Comparison of ENCODE assay signal across 9 cellular contexts in the genomic region with DNA sequence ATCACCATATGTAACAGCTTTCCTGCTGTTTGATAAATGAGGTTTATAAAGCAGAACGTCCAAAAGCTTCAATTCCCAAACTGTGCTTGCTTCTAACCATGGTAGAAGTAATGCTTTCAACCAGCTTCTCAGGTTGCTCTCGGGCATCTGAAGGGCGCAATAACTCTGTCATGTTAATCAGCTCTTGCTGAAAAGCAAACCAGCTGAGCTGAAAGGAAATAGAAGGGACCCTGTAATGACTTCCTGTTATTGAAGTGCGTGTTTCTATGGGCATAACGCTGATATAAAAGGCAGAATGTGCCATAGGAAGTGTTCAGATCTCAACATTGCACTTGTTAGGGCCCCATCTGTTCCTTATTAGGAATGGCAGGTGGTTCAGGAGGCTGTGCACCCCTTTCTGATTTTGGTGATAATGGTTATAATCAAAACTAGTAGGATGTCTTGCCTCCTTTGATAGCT. TPM values are rescaled to one million over a fixed set of nuclear protein-coding genes. Genes with fewer than 3 reads are reported as not detected.
DNase-seq lines count a peak whose midpoint lies in the region; ATAC-seq, FAIRE-seq and TF ChIP-seq lines count a peak whose summit lies in the region.
"Had no signal": no experiment of that assay in that cellular context is flagged by ENCODE, and none has a peak within 500 bp of the region (broad histone marks: within the 10 kb centered on the region; RNA-seq: fewer than 3 reads in every experiment).

No MANE protein-coding gene starts in this region.

- H3K9me3 Mint-ChIP-seq in IgD-negative memory B cell: no peaks in the 10 kb centered on the region
- no peaks in the 10 kb centered on the region for H3K9me3 Mint-ChIP-seq in T-cell
- H3K9me3 Mint-ChIP-seq: neural crest cell had no signal

- no peak overlapping the region for H2AFZ ChIP-seq in endothelial cell of umbilical vein (ENCODE audit: low read depth, low read length)

- H3K27me3 Mint-ChIP-seq in IgD-negative memory B cell (no peaks in the 10 kb centered on the region), T-cell (no peaks in the 10 kb centered on the region)

- FAIRE-seq in endothelial cell of umbilical vein (lab: Jason Lieb, UNC): peak; percentile 72

- no TSS peak for BruUV-seq in endothelial cell of umbilical vein (replicated peaks; lab: Mats Ljungman, UMichigan)

- peak; percentile 69 to 77 for ATAC-seq in activated CD4-positive, CD25-positive, alpha-beta regulatory T cell treated with anti-CD3 and anti-CD28 coated beads, Interleukin-2, amount 50 U/mL, for 24 hours
- ATAC-seq in T-cell (replicated peaks in 1 of 4): peak; percentile 93 to 96 (median 94)

- no peaks in the 10 kb centered on the region for H3K27me3 ChIP-seq in endothelial cell of umbilical vein (ENCODE audit: control insufficient read depth in 2 of 2, insufficient read depth in 2 of 2, low read length in 2 of 2)

- CTCF ChIA-PET in T-cell (lab: Charles Lee) (interaction anchor here (0.5 to 2.9 kb wide), 15 partner anchors 9 to 410 kb away, joined by 3 to 19 read pairs (median 4); a partner anchor contains a TSS), endothelial cell of umbilical vein (lab: Charles Lee) (interaction anchor here (1.1 to 3.9 kb wide), 12 partner anchors 11 to 394 kb away, joined by 3 to 25 read pairs (median 8); a partner anchor contains a TSS)

- H4K20me1 ChIP-seq in endothelial cell of umbilical vein (replicated peaks; ENCODE audit: control insufficient read depth, extremely low read depth, insufficient read depth, low read length): no peaks in the 10 kb centered on the region

- H3K4me3 ChIP-seq in endothelial cell of umbilical vein (replicated peaks in 1 of 3; ENCODE audit: insufficient read depth in 1 of 3, low read depth in 1 of 3, low read length in 3 of 3) (peak overlapping the region in 1 of 3 experiments; percentile 12), skin epidermis (no peak overlapping the region)

- POLR2A ChIA-PET in T-cell (lab: Charles Lee): interaction anchor here (0.5 to 4.0 kb wide), 19 partner anchors 9 to 1606 kb away, joined by 3 to 62 read pairs (median 4); a partner anchor contains a TSS
- POLR2A ChIA-PET in endothelial cell of umbilical vein (lab: Charles Lee): interaction anchor here (1.1 to 1.2 kb wide), 2 partner anchors 13 to 21 kb away, joined by 3 read pairs; a partner anchor contains a TSS

- no peak for TF ChIP-seq POLR2A in endothelial cell of umbilical vein (IDR thresholded peaks at IDR 0.05; ENCODE audit: low read depth, low read length)

- peaks cover 4% of the 10 kb centered on the region for H3K79me2 ChIP-seq in endothelial cell of umbilical vein (ENCODE audit: control insufficient read depth, insufficient read depth, low read length)

- H3K36me3 Mint-ChIP-seq in IgD-negative memory B cell: peaks cover 21% of the 10 kb centered on the region
- peaks cover 46% of the 10 kb centered on the region for H3K36me3 Mint-ChIP-seq in T-cell

- H3K4me3 Mint-ChIP-seq in IgD-negative memory B cell: peak overlapping the region in 2 of 4 donors; percentile 65 to 85
- H3K4me3 Mint-ChIP-seq in T-cell: peak overlapping the region; percentile 59 to 77 (median 75)
- H3K4me3 Mint-ChIP-seq: neural crest cell had no signal

- dilution Hi-C loops in endothelial cell of umbilical vein (cut with MboI; ENCODE audit: extremely low pct_ligation_motif_present, low sequenced_read_pairs): no loop called here

- H3K4me1 ChIP-seq in endothelial cell of umbilical vein (ENCODE audit: control insufficient read depth, extremely low read depth, insufficient read depth, low read length): peaks cover 52% of the 10 kb centered on the region

- intact Hi-C loops in endothelial cell of umbilical vein (cut with micrococcal nuclease): loop anchor here (1.0 kb wide), 4 partner anchors 13 to 79 kb away; a partner anchor contains a TSS

- no peaks in the 10 kb centered on the region for H3K9me1 ChIP-seq in endothelial cell of umbilical vein (replicated peaks; ENCODE audit: control insufficient read depth, extremely low read depth, insufficient read depth, low read length)

- no peak for TF ChIP-seq CTCF in endothelial cell of umbilical vein (IDR thresholded peaks at IDR 0.05; ENCODE audit: extremely low read depth in 1 of 2, insufficient read depth in 1 of 2, low read depth in 1 of 2, low read length in 2 of 2)

- no peak for DNase-seq in activated CD4-positive, CD25-positive, alpha-beta regulatory T cell treated with anti-CD3 and anti-CD28 coated beads, Interleukin-2, amount 50 U/mL, for 72 hours
- DNase-seq in T-cell (peak in 32 of 34 experiments; percentile 17 to 71 (median 51)), endothelial cell of umbilical vein (ENCODE audit: low read depth, low spot score) (peak; percentile 78), HCEC 1CT (no peak)
- DNase-seq in activated CD8-positive, alpha-beta memory T cell treated with anti-CD3 and anti-CD28 coated beads, Interleukin-2, amount 50 U/mL, for 48 hours: no peak

- H3K4me1 Mint-ChIP-seq in IgD-negative memory B cell (peaks cover 40 to 58% (median 42%) of the 10 kb centered on the region in 3 donors), T-cell (peaks cover 87 to 93% (median 88%) of the 10 kb centered on the region in 3 donors)

- peak overlapping the region; percentile 71 for H3K9ac ChIP-seq in endothelial cell of umbilical vein (replicated peaks; ENCODE audit: extremely low read depth, insufficient read depth, low read length)

- H3K27ac Mint-ChIP-seq in IgD-negative memory B cell (peak overlapping the region; percentile 1 to 86 (median 71)), T-cell (peak overlapping the region; percentile 97 to 99)

- peak overlapping the region; percentile 85 for H3K27ac ChIP-seq in endothelial cell of umbilical vein (ENCODE audit: insufficient read depth, low read depth, low read length)
- H3K27ac ChIP-seq in skin epidermis: peak overlapping the region in 19 of 21 experiments; percentile 29 to 82 (median 67)

- H3K9me3 ChIP-seq in endothelial cell of umbilical vein (replicated peaks; ENCODE audit: control insufficient read depth, insufficient read depth, low read length): no peaks in the 10 kb centered on the region

- no peaks in the 10 kb centered on the region for H3K36me3 ChIP-seq in endothelial cell of umbilical vein (ENCODE audit: control insufficient read depth in 2 of 2, extremely low read depth in 1 of 2, insufficient read depth in 2 of 2, low read length in 2 of 2)

- H3K4me2 ChIP-seq in endothelial cell of umbilical vein (ENCODE audit: insufficient read depth, low read length): peak overlapping the region; percentile 70

TF ChIP-seq in endothelial cell of umbilical vein, 7 proteins besides CTCF, POLR2A, EP300 and RAD21:
- TF ChIP-seq MYC (IDR thresholded peaks at IDR 0.05; ENCODE audit: low read depth, low read length) (no peak), EZH2 (IDR thresholded peaks at IDR 0.05; ENCODE audit: borderline replicate concordance, low read depth, low read length, severe bottlenecking) (no peak), POLR2AphosphoS5 (IDR thresholded peaks at IDR 0.05; ENCODE audit: insufficient read depth, low read depth, low read length) (peak; percentile 57), FOS (IDR thresholded peaks at IDR 0.05; ENCODE audit: borderline replicate concordance, insufficient read depth, low read length) (no peak), GATA2 (IDR thresholded peaks at IDR 0.05; ENCODE audit: insufficient read depth, insufficient read length, low read depth, low read length) (peak; percentile 54), JUN (IDR thresholded peaks at IDR 0.05; ENCODE audit: borderline replicate concordance, insufficient read depth, insufficient read length, low read depth) (peak; percentile 33)
- TF ChIP-seq, protein P1, sequence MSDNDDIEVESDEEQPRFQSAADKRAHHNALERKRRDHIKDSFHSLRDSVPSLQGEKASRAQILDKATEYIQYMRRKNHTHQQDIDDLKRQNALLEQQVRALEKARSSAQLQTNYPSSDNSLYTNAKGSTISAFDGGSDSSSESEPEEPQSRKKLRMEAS (IDR thresholded peaks at IDR 0.05; ENCODE audit: insufficient read depth, insufficient read length): no peak

RNA-seq across cellular contexts. Expression of a gene that starts 21.2 kb away (rescaled TPM):
- 32.6 TPM for polyA plus RNA-seq in IgD-negative memory B cell
- total RNA-seq in T-cell: 10 to 100 TPM; 68.4 to 91.5 (median 73.6) TPM
- 21.2 and 25.6 TPM in 2 replicates for total RNA-seq in endothelial cell of umbilical vein
- 4.3 and 6.3 TPM in 2 replicates for polyA plus RNA-seq in endothelial cell of umbilical vein
- polyA plus RNA-seq in endothelial cell of umbilical vein (2011; cell fraction: cytosol; rRNA removed): 6.6 and 7.0 TPM in 2 replicates
- 12.9 and 18.7 TPM in 2 replicates for polyA plus RNA-seq in endothelial cell of umbilical vein (2011; cell fraction: nucleus; rRNA removed)
- 12.2 and 15.4 TPM in 2 replicates for polyA plus RNA-seq in endothelial cell of umbilical vein (2012)
- polyA minus RNA-seq in endothelial cell of umbilical vein: 25.6 and 26.1 TPM in 2 replicates
- polyA minus RNA-seq in endothelial cell of umbilical vein (2011; cell fraction: cytosol; rRNA and poly(A)+ RNA removed): 5.1 TPM
- 29.2 and 41.4 TPM in 2 replicates for polyA minus RNA-seq in endothelial cell of umbilical vein (2011; cell fraction: nucleus; rRNA and poly(A)+ RNA removed)

Comparison
In these comparisons a context has a peak if more than half of its experiments do, and no peak if none do; other contexts are left out.
1. DNase-seq: peak in T-cell (32 of 34) and endothelial cell of umbilical vein (single experiment); none in activated CD4-positive, CD25-positive, alpha-beta regulatory T cell treated with anti-CD3 and anti-CD28 coated beads, Interleukin-2, amount 50 U/mL, for 72 hours (single experiment), activated CD8-positive, alpha-beta memory T cell treated with anti-CD3 and anti-CD28 coated beads, Interleukin-2, amount 50 U/mL, for 48 hours (single experiment) and HCEC 1CT (single experiment).